Comparison of ENCODE assay signal across 23 cellular contexts in the genomic region with DNA sequence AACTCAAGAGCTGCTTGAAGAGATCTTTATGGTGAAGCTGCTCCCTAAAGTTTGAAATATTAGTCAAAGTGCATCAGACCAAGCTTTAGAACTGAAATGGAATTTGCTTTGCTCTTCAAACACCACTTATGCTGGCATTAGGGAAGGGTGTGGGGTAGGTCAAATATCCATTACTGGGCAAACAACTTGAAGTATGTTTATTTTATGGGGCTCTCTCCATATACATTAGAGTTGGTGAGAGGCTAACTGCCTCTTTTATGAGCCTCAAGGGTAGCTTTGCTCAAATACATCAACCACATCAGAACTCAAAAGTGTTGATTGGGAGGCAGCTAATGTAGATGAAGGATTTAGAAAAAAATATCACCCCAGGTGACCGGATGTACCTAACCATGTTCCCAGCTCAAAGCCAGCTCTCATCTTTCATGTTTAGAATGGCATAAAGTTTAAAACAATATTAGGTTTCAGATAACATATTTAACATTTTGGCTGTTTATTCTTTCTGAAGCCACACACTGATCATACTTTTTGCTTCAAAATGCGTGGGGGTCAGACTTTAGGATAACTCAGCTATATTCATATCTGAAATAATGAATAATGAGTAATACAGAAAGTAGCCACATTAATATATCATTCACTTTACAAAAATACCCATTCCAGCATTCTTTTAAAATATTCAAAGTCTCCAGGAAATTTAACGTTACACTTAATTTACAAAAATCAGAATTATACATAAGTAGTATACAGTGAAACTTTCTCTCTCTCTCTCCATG.
A peak's percentile ranks its signal among the peaks of the same experiment; 100 is the strongest.
DNase-seq lines count a peak whose midpoint lies in the region; ATAC-seq and TF ChIP-seq lines count a peak whose summit lies in the region.
"Had no signal": no experiment of that assay in that cellular context is flagged by ENCODE, and none has a peak within 500 bp of the region (broad histone marks: within the 10 kb centered on the region; RNA-seq: fewer than 3 reads in every experiment).

No MANE protein-coding gene starts in this region.

- peaks cover 37% of the 10 kb centered on the region for H3K4me1 ChIP-seq in hepatocyte (ENCODE audit: insufficient read depth)
- H3K4me1 ChIP-seq: heart left ventricle, spleen, tibial artery had no signal

- 68% methylated on average over 3 of the region's 3 CpGs for WGBS in hepatocyte (ENCODE audit: low lambda C conversion rate, missing lambda C conversion rate)

- H3K27me3 ChIP-seq in hepatocyte = no peaks in the 10 kb centered on the region
- H3K27me3 ChIP-seq: dorsolateral prefrontal cortex, heart left ventricle, ovary, spleen, tibial artery had no signal

- ATAC-seq in HG03571 (IDR thresholded peaks at IDR 0.05; ENCODE audit: unreplicated experiment) (no peak), HG03520 (IDR thresholded peaks at IDR 0.05; ENCODE audit: unreplicated experiment) (no peak), GM18519 (IDR thresholded peaks at IDR 0.05; ENCODE audit: low FRiP score, unreplicated experiment) (no peak)
- ATAC-seq: heart left ventricle, K562 had no signal

- H3K79me2 ChIP-seq in hepatocyte = no peaks in the 10 kb centered on the region

- no peaks in the 10 kb centered on the region for H3K36me3 ChIP-seq in hepatocyte (replicated peaks; ENCODE audit: insufficient read depth, low read depth)
- H3K36me3 ChIP-seq: heart left ventricle, ovary, spleen, tibial artery had no signal

- no peaks in the 10 kb centered on the region for H4K20me1 ChIP-seq in hepatocyte (ENCODE audit: insufficient read depth, poor library complexity, severe bottlenecking)

- no peak overlapping the region for H2AFZ ChIP-seq in hepatocyte

- H3K27ac ChIP-seq in hepatocyte = peak overlapping the region; percentile 53
- H3K27ac ChIP-seq: dorsolateral prefrontal cortex, heart left ventricle, ovary, SK-N-MC, spleen, tibial artery had no signal

- no peak for TF ChIP-seq CTCF in GM12865 (IDR thresholded peaks at IDR 0.05; ENCODE audit: insufficient read depth, low read depth, low read length, missing control alignments)
- no peak for TF ChIP-seq CTCF in hepatocyte (IDR thresholded peaks at IDR 0.05; ENCODE audit: poor library complexity)

- no peak overlapping the region for H3K4me2 ChIP-seq in hepatocyte

- DNase-seq in GM12865 (ENCODE audit: low read depth) = peak; percentile 19
- peak; percentile 52 for DNase-seq in NCI-H1417 treated with DMSO at 0.1 percent for 48 hours (lab: John Stamatoyannopoulos, UW)
- DNase-seq in NCI-H345 (lab: John Stamatoyannopoulos, UW) = peak; percentile 87
- DNase-seq in hepatocyte (ENCODE audit: low spot score) = no peak
- DNase-seq in activated CD4-positive, alpha-beta T cell treated with anti-CD3 and anti-CD28 coated beads for 1 hour = no peak
- DNase-seq: activated CD4-positive, alpha-beta T cell treated with anti-CD3 and anti-CD28 coated beads, Interleukin-2, amount 10 ng/mL, durations not matched to agents 7 days and 5 days; DND-41; dorsolateral prefrontal cortex; heart left ventricle; left cardiac atrium; MM.1S; naive B cell; NCI-H2171 treated with DMSO at 0.1 percent for 48 hours; ovary; spleen; stimulated activated CD4-positive, alpha-beta T cell treated with anti-CD3 and anti-CD28 coated beads, Interleukin-4, amount 100 ng/mL, for 1 hour; T-helper 2 cell; tibial artery had no signal

- H3K4me3 ChIP-seq in GM12865 (ENCODE audit: low read depth, low read length) (no peak overlapping the region), hepatocyte (no peak overlapping the region)
- H3K4me3 ChIP-seq: dorsolateral prefrontal cortex, heart left ventricle, K562, ovary, SK-N-MC, spleen, tibial artery had no signal

- H3K9me3 ChIP-seq in hepatocyte (ENCODE audit: low read depth) = no peaks in the 10 kb centered on the region
- H3K9me3 ChIP-seq: ovary, tibial artery had no signal

- H3K9me2 ChIP-seq in hepatocyte (replicated peaks; ENCODE audit: insufficient read depth) = no peaks in the 10 kb centered on the region

Comparison
In these comparisons a context has a peak if more than half of its experiments do, and no peak if none do; other contexts are left out.
1. DNase-seq: peak in GM12865 (single experiment), NCI-H1417 treated with DMSO at 0.1 percent for 48 hours (single experiment) and NCI-H345 (single experiment); none in hepatocyte (single experiment) and activated CD4-positive, alpha-beta T cell treated with anti-CD3 and anti-CD28 coated beads for 1 hour (single experiment).